Comparison of ENCODE assay signal across 22 cellular contexts in genomic region chr12:109088818-109089217, GRCh38. TPM values are rescaled to one million over a fixed set of nuclear protein-coding genes. Genes with fewer than 3 reads are reported as not detected.
DNase-seq lines count a peak whose midpoint lies in the region; ATAC-seq and TF ChIP-seq lines count a peak whose summit lies in the region.
"Had no signal": no experiment of that assay in that cellular context is flagged by ENCODE, and none has a peak within 500 bp of the region (broad histone marks: within the 10 kb centered on the region; RNA-seq: fewer than 3 reads in every experiment).

No MANE protein-coding gene starts in this region.

- no peaks in the 10 kb centered on the region for H3K27me3 ChIP-seq in endodermal cell (ENCODE audit: control insufficient read depth, insufficient read depth, low read length, poor library complexity, severe bottlenecking)
- H3K27me3 ChIP-seq in smooth muscle cell (ENCODE audit: low read depth), result no peaks in the 10 kb centered on the region
- H3K27me3 ChIP-seq: foreskin keratinocyte, spleen, tibial artery had no signal

- TF ChIP-seq CTCF in endodermal cell (conservative IDR thresholded peaks at IDR 0.05), result no peak
- no peak for TF ChIP-seq CTCF in smooth muscle cell (IDR thresholded peaks at IDR 0.05; ENCODE audit: borderline replicate concordance, insufficient read depth, poor library complexity, severe bottlenecking)

- H3K79me2 ChIP-seq in smooth muscle cell (ENCODE audit: low read depth), result peaks cover 11% of the 10 kb centered on the region

- peaks cover 86% of the 10 kb centered on the region for H3K36me3 Mint-ChIP-seq in activated T-cell treated with anti-CD3 and anti-CD28 coated beads, Interleukin-2, amount 50 U/mL, for 24 hours (ENCODE audit: low read depth)
- H3K36me3 Mint-ChIP-seq in activated T-cell treated with anti-CD3 and anti-CD28 coated beads, Interleukin-2, amount 50 U/mL, for 4 hours (ENCODE audit: insufficient read depth), result peaks cover 24% of the 10 kb centered on the region
- peaks cover 34% of the 10 kb centered on the region for H3K36me3 Mint-ChIP-seq in endodermal cell (ENCODE audit: low read depth)

- no peak overlapping the region for H3K27ac ChIP-seq in endodermal cell (ENCODE audit: low read depth, low read length)
- H3K27ac ChIP-seq in smooth muscle cell (ENCODE audit: low read depth), result peak overlapping the region; percentile 25
- H3K27ac ChIP-seq: foreskin keratinocyte, spleen, tibial artery had no signal

- no peak overlapping the region for H2AFZ ChIP-seq in smooth muscle cell (ENCODE audit: low read depth)

- no peak for ATAC-seq in activated T-cell treated with anti-CD3 and anti-CD28 coated beads, Interleukin-2, amount 50 U/mL, for 4 hours
- no peak for ATAC-seq in stimulated activated naive CD8-positive, alpha-beta T cell treated with anti-CD3 and anti-CD28 coated beads, Interleukin-15, Interleukin-2, amounts not matched to agents 100 U/mL and 50 U/mL, for 24 hours
- ATAC-seq: foreskin keratinocyte had no signal

- WGBS in endodermal cell (ENCODE audit: insufficient coverage in 1 of 2, insufficient read length in 1 of 2), 2 experiments, result 86 to 90% methylated on average over 6 of the region's 6 CpGs
- WGBS in smooth muscle cell (ENCODE audit: low lambda C conversion rate), result 58% methylated on average over 6 of the region's 6 CpGs

- peaks cover 43% of the 10 kb centered on the region for H3K4me1 Mint-ChIP-seq in activated T-cell treated with anti-CD3 and anti-CD28 coated beads, Interleukin-2, amount 50 U/mL, for 24 hours (ENCODE audit: low read depth)
- H3K4me1 Mint-ChIP-seq in activated T-cell treated with anti-CD3 and anti-CD28 coated beads, Interleukin-2, amount 50 U/mL, for 4 hours (ENCODE audit: low read depth), result peaks cover 32% of the 10 kb centered on the region
- H3K4me1 Mint-ChIP-seq in endodermal cell, result no peaks in the 10 kb centered on the region

- H4K20me1 ChIP-seq in smooth muscle cell (ENCODE audit: low read depth), result no peaks in the 10 kb centered on the region

- no peaks in the 10 kb centered on the region for H3K4me1 ChIP-seq in endodermal cell (ENCODE audit: control insufficient read depth, insufficient read depth, low read length)
- peaks cover 10% of the 10 kb centered on the region for H3K4me1 ChIP-seq in smooth muscle cell (ENCODE audit: low read depth)
- H3K4me1 ChIP-seq: foreskin keratinocyte had no signal

- peak overlapping the region; percentile 39 for H3K27ac Mint-ChIP-seq in activated T-cell treated with anti-CD3 and anti-CD28 coated beads, Interleukin-2, amount 50 U/mL, for 24 hours
- no peak overlapping the region for H3K27ac Mint-ChIP-seq in endodermal cell
- H3K27ac Mint-ChIP-seq: mesothelial cell of epicardium had no signal

- no peak overlapping the region for H3K4me3 Mint-ChIP-seq in activated T-cell treated with anti-CD3 and anti-CD28 coated beads, Interleukin-2, amount 50 U/mL, for 24 hours
- no peak overlapping the region for H3K4me3 Mint-ChIP-seq in activated T-cell treated with anti-CD3 and anti-CD28 coated beads, Interleukin-2, amount 50 U/mL, for 4 hours
- no peak overlapping the region for H3K4me3 Mint-ChIP-seq in endodermal cell
- H3K4me3 Mint-ChIP-seq: mesothelial cell of epicardium had no signal

- H3K9ac ChIP-seq in endodermal cell (ENCODE audit: extremely low read depth, low read length, poor library complexity, severe bottlenecking) (no peak overlapping the region), smooth muscle cell (ENCODE audit: low read depth) (no peak overlapping the region)

- H3K4me2 ChIP-seq in smooth muscle cell, result no peak overlapping the region

- H3F3A ChIP-seq in smooth muscle cell (ENCODE audit: low read depth), result peaks cover 7% of the 10 kb centered on the region

- H3K4me3 ChIP-seq in endodermal cell (ENCODE audit: low read length) (no peak overlapping the region), smooth muscle cell (no peak overlapping the region)
- H3K4me3 ChIP-seq: spleen, tibial artery had no signal

- no peaks in the 10 kb centered on the region for H3K9me3 Mint-ChIP-seq in activated T-cell treated with anti-CD3 and anti-CD28 coated beads, Interleukin-2, amount 50 U/mL, for 24 hours
- H3K9me3 Mint-ChIP-seq in activated T-cell treated with anti-CD3 and anti-CD28 coated beads, Interleukin-2, amount 50 U/mL, for 4 hours, result no peaks in the 10 kb centered on the region
- H3K9me3 Mint-ChIP-seq in endodermal cell, result peaks cover 5% of the 10 kb centered on the region
- H3K9me3 Mint-ChIP-seq: mesothelial cell of epicardium had no signal

- H3K27me3 Mint-ChIP-seq in activated T-cell treated with anti-CD3 and anti-CD28 coated beads, Interleukin-2, amount 50 U/mL, for 24 hours, result no peaks in the 10 kb centered on the region
- H3K27me3 Mint-ChIP-seq in activated T-cell treated with anti-CD3 and anti-CD28 coated beads, Interleukin-2, amount 50 U/mL, for 4 hours (ENCODE audit: low read depth), result no peaks in the 10 kb centered on the region
- H3K27me3 Mint-ChIP-seq in endodermal cell (ENCODE audit: insufficient read depth), result peaks cover 13% of the 10 kb centered on the region

- intact Hi-C loops in posterior cingulate gyrus (cut with DNase I), result no loop called here

- H3K36me3 ChIP-seq in endodermal cell (ENCODE audit: control insufficient read depth, insufficient read depth, low read length), result peaks cover 25% of the 10 kb centered on the region
- peaks cover 3% of the 10 kb centered on the region for H3K36me3 ChIP-seq in smooth muscle cell (ENCODE audit: low read depth)

- H3K9me3 ChIP-seq in endodermal cell (ENCODE audit: control insufficient read depth, low read length), result no peaks in the 10 kb centered on the region
- no peaks in the 10 kb centered on the region for H3K9me3 ChIP-seq in smooth muscle cell (replicated peaks; ENCODE audit: low read depth)
- H3K9me3 ChIP-seq: spleen, tibial artery had no signal

- DNase-seq in activated T-cell treated with anti-CD3 and anti-CD28 coated beads, Interleukin-2, amount 50 U/mL, for 24 hours, result no peak
- DNase-seq in activated T-cell treated with anti-CD3 and anti-CD28 coated beads, Interleukin-2, amount 50 U/mL, for 4 hours, result no peak
- peak; percentile 56 for DNase-seq in LHCN-M2 (ENCODE audit: low read depth)
- DNase-seq in endodermal cell, result peak; percentile 38
- no peak for DNase-seq in smooth muscle cell (lab: John Stamatoyannopoulos, UW; ENCODE audit: unreplicated experiment)
- DNase-seq in posterior cingulate gyrus, result no peak
- DNase-seq in stimulated activated naive CD8-positive, alpha-beta T cell treated with anti-CD3 and anti-CD28 coated beads, Interleukin-15, Interleukin-2, amounts not matched to agents 100 U/mL and 50 U/mL, for 24 hours, result no peak
- no peak for DNase-seq in stimulated activated CD4-positive, alpha-beta T cell treated with anti-CD3 and anti-CD28 coated beads, Interleukin-2, amount 100 ng/mL, for 24 hours
- DNase-seq: activated CD4-positive, CD25-positive, alpha-beta regulatory T cell; activated effector memory CD4-positive, alpha-beta T cell treated with anti-CD3 and anti-CD28 coated beads, Interleukin-2, amount 50 U/mL, for 16 hours; aorta; COR-L47; foreskin keratinocyte; hypothalamus; Kasumi-1; NCI-H1417; NCI-H69; OCI-M1; spleen; T-helper 2 cell; tibial artery had no signal

RNA-seq across cellular contexts. Expression of gene ALKBH2, which starts 4.5 kb away (rescaled TPM):
- total RNA-seq in activated T-cell treated with anti-CD3 and anti-CD28 coated beads, Interleukin-2, amount 50 U/mL, for 4 hours, result 10 to 100 TPM; 59.8 to 73.2 (median 71.4) TPM
- total RNA-seq in LHCN-M2 (2014; rRNA removed) (7.5 and 14.8 TPM in 2 replicates), endodermal cell (10 to 100 TPM; 10.5 to 23.3 TPM), smooth muscle cell (6.3 and 13.6 TPM in 2 replicates)
- polyA plus RNA-seq in LHCN-M2 (2012), result 14.7 TPM
- polyA plus RNA-seq in endodermal cell (2013, experiment 1 of 2), result 31.7 TPM
- 23.8 TPM for polyA plus RNA-seq in endodermal cell (2013, experiment 2 of 2)
- polyA plus RNA-seq in smooth muscle cell, result 17.6 and 23.3 TPM in 2 replicates

RNA-seq across cellular contexts. Expression of gene UNG, which starts 8.6 kb away (rescaled TPM):
- total RNA-seq in activated T-cell treated with anti-CD3 and anti-CD28 coated beads, Interleukin-2, amount 50 U/mL, for 4 hours, result 100 to 1,000 TPM in 2 of 3 donors, 10 to 100 TPM in 1; 91.9 to 134 (median 117) TPM
- 76.5 and 87.1 TPM in 2 replicates for total RNA-seq in LHCN-M2 (2014; rRNA removed)
- polyA plus RNA-seq in LHCN-M2 (2012), result 26.7 TPM
- total RNA-seq in endodermal cell, result 100 to 1,000 TPM; 104 to 114 TPM
- polyA plus RNA-seq in endodermal cell (2013, experiment 1 of 2), result 67.7 TPM
- polyA plus RNA-seq in endodermal cell (2013, experiment 2 of 2), result 59.8 TPM
- total RNA-seq in smooth muscle cell, result 17.1 and 18.2 TPM in 2 replicates
- polyA plus RNA-seq in smooth muscle cell, result 22.8 and 27.3 TPM in 2 replicates

RNA-seq across cellular contexts. Expression of gene ACACB, which starts 27.6 kb away (rescaled TPM):
- 1 to 10 TPM; 1.6 to 4.5 (median 3.8) TPM for total RNA-seq in activated T-cell treated with anti-CD3 and anti-CD28 coated beads, Interleukin-2, amount 50 U/mL, for 4 hours
- total RNA-seq in LHCN-M2 (2014; rRNA removed), result 2.2 and 2.3 TPM in 2 replicates
- polyA plus RNA-seq in LHCN-M2 (2012), result 2.2 TPM
- 10 to 100 TPM in 1 of 2 donors, 1 to 10 TPM in 1; 6.8 to 12.7 TPM for total RNA-seq in endodermal cell
- polyA plus RNA-seq in endodermal cell (2013, experiment 1 of 2), result 5.9 TPM
- 7.0 TPM for polyA plus RNA-seq in endodermal cell (2013, experiment 2 of 2)
- 2.0 and 3.0 TPM in 2 replicates for total RNA-seq in smooth muscle cell
- 0.58 and 2.2 TPM in 2 replicates for polyA plus RNA-seq in smooth muscle cell

RNA-seq across cellular contexts. Expression of gene USP30, which starts 36.4 kb away (rescaled TPM):
- total RNA-seq in activated T-cell treated with anti-CD3 and anti-CD28 coated beads, Interleukin-2, amount 50 U/mL, for 4 hours, result 10 to 100 TPM in 1 of 3 donors, 1 to 10 TPM in 2; 5.6 to 11.5 (median 8.6) TPM
- total RNA-seq in LHCN-M2 (2014; rRNA removed) (7.6 and 10.7 TPM in 2 replicates), endodermal cell (10 to 100 TPM in 1 of 2 donors, 1 to 10 TPM in 1; 6.3 to 10.8 TPM), smooth muscle cell (15.1 and 19.9 TPM in 2 replicates)
- 4.4 TPM for polyA plus RNA-seq in LHCN-M2 (2012)
- 16.8 TPM for polyA plus RNA-seq in endodermal cell (2013, experiment 1 of 2)
- 17.4 TPM for polyA plus RNA-seq in endodermal cell (2013, experiment 2 of 2)
- 9.1 and 10.3 TPM in 2 replicates for polyA plus RNA-seq in smooth muscle cell

Comparison
In these comparisons a context has a peak if more than half of its experiments do, and no peak if none do; other contexts are left out.
1. DNase-seq: peak in LHCN-M2 (single experiment) and endodermal cell (single experiment); none in activated T-cell treated with anti-CD3 and anti-CD28 coated beads, Interleukin-2, amount 50 U/mL, for 24 hours (single experiment), activated T-cell treated with anti-CD3 and anti-CD28 coated beads, Interleukin-2, amount 50 U/mL, for 4 hours (single experiment), smooth muscle cell (single experiment), posterior cingulate gyrus (0 of 10), stimulated activated naive CD8-positive, alpha-beta T cell treated with anti-CD3 and anti-CD28 coated beads, Interleukin-15, Interleukin-2, amounts not matched to agents 100 U/mL and 50 U/mL, for 24 hours (single experiment) and stimulated activated CD4-positive, alpha-beta T cell treated with anti-CD3 and anti-CD28 coated beads, Interleukin-2, amount 100 ng/mL, for 24 hours (0 of 2).